ENCODE assay signal across 11 cellular contexts in genomic region chr2:24509425-24509824, GRCh38. TPM values are rescaled to one million over a fixed set of nuclear protein-coding genes. Genes with fewer than 3 reads are reported as not detected.
A peak's percentile ranks its signal among the peaks of the same experiment; 100 is the strongest.
DNase-seq lines count a peak whose midpoint lies in the region; ATAC-seq, FAIRE-seq and TF ChIP-seq lines count a peak whose summit lies in the region.
"Had no signal": no experiment of that assay in that cellular context is flagged by ENCODE, and none has a peak within 500 bp of the region (broad histone marks: within the 10 kb centered on the region; RNA-seq: fewer than 3 reads in every experiment).

No MANE protein-coding gene starts in this region.

- peaks cover 34% of the 10 kb centered on the region for H3K4me1 ChIP-seq in upper lobe of right lung
- H3K4me1 ChIP-seq in effector memory CD4-positive, alpha-beta T cell (ENCODE audit: control insufficient read depth, insufficient read depth, low read length, poor library complexity, severe bottlenecking), result no peaks in the 10 kb centered on the region

- DNase-seq in GM18507 (ENCODE audit: extremely low spot score, insufficient read length, low read depth), result no peak
- DNase-seq in OCI-M1 (lab: John Stamatoyannopoulos, UW), result peak; percentile 36
- no peak for DNase-seq in NAMALWA (ENCODE audit: low spot score)
- no peak for DNase-seq in upper lobe of right lung
- no peak for DNase-seq in lower leg skin (ENCODE audit: low spot score in 2 of 2)
- no peak for DNase-seq in effector memory CD4-positive, alpha-beta T cell
- DNase-seq: NCI-H526 treated with DMSO at 0.1 percent for 48 hours, uterus had no signal

- no peak for TF ChIP-seq POLR2A in lower leg skin (IDR thresholded peaks at IDR 0.05)

- TF ChIP-seq CTCF in upper lobe of right lung (IDR thresholded peaks at IDR 0.05) (no peak), lower leg skin (IDR thresholded peaks at IDR 0.05) (no peak)

- H3K4me3 ChIP-seq in upper lobe of right lung (no peak overlapping the region), lower leg skin (ENCODE audit: low read depth, poor library complexity, severe bottlenecking) (no peak overlapping the region)
- no peak overlapping the region for H3K4me3 ChIP-seq in effector memory CD4-positive, alpha-beta T cell (ENCODE audit: insufficient read depth, low read depth, low read length, poor library complexity, severe bottlenecking)
- H3K4me3 ChIP-seq: K562, uterus had no signal

- H3K36me3 ChIP-seq in upper lobe of right lung, result no peaks in the 10 kb centered on the region
- no peaks in the 10 kb centered on the region for H3K36me3 ChIP-seq in effector memory CD4-positive, alpha-beta T cell (ENCODE audit: control insufficient read depth, insufficient read depth, low read length)
- H3K36me3 ChIP-seq: uterus had no signal

- intact Hi-C loops in upper lobe of right lung (cut with DNase I) (no loop called here), lower leg skin (cut with DNase I; ENCODE audit: low total_unique reads) (no loop called here)

- no peaks in the 10 kb centered on the region for H3K27me3 ChIP-seq in upper lobe of right lung
- H3K27me3 ChIP-seq in effector memory CD4-positive, alpha-beta T cell (replicated peaks; ENCODE audit: control insufficient read depth, insufficient read depth, low read length, poor library complexity, severe bottlenecking), result no peaks in the 10 kb centered on the region
- H3K27me3 ChIP-seq: uterus had no signal

- 97 to 100% methylated on average over 1 of the region's 1 CpG for WGBS in lower leg skin, 2 donors

- H3K9me3 ChIP-seq in upper lobe of right lung, result no peaks in the 10 kb centered on the region
- no peaks in the 10 kb centered on the region for H3K9me3 ChIP-seq in effector memory CD4-positive, alpha-beta T cell (ENCODE audit: control insufficient read depth, low read length)
- H3K9me3 ChIP-seq: uterus had no signal

- ATAC-seq in GM19463 (IDR thresholded peaks at IDR 0.05; ENCODE audit: unreplicated experiment) (peak; percentile 79), HG02943 (IDR thresholded peaks at IDR 0.05; ENCODE audit: low read depth, unreplicated experiment) (peak; percentile 48), upper lobe of right lung (no peak)

- H3K27ac ChIP-seq in upper lobe of right lung, result no peak overlapping the region
- H3K27ac ChIP-seq in effector memory CD4-positive, alpha-beta T cell (ENCODE audit: insufficient read depth, low read length, poor library complexity, severe bottlenecking), result no peak overlapping the region
- H3K27ac ChIP-seq: uterus had no signal

- FAIRE-seq in GM18507 (lab: Jason Lieb, UNC), result peak; percentile 92
- FAIRE-seq: K562 had no signal

RNA-seq across cellular contexts. Expression of gene NCOA1, which starts 18.4 kb away (rescaled TPM):
- 46.9 TPM for total RNA-seq in upper lobe of right lung
- total RNA-seq in lower leg skin, result 10 to 100 TPM; 37.9 to 50.1 (median 45.0) TPM
